Comparison of ENCODE assay signal across 15 cellular contexts in genomic region chr6:158626360-158627167, GRCh38. TPM values are rescaled to one million over a fixed set of nuclear protein-coding genes. Genes with fewer than 3 reads are reported as not detected.
DNase-seq lines count a peak whose midpoint lies in the region; ATAC-seq and TF ChIP-seq lines count a peak whose summit lies in the region.
"Had no signal": no experiment of that assay in that cellular context is flagged by ENCODE, and none has a peak within 500 bp of the region (broad histone marks: within the 10 kb centered on the region; RNA-seq: fewer than 3 reads in every experiment).

No MANE protein-coding gene starts in this region.

- peaks cover 0 to 7% (median 2%) of the 10 kb centered on the region in 3 donors for H3K27me3 Mint-ChIP-seq in immature natural killer cell (ENCODE audit: low read depth in 3 of 3)

- H3K36me3 ChIP-seq in right atrium auricular region (peaks cover 7% of the 10 kb centered on the region), left ventricle myocardium inferior (peaks cover 36% of the 10 kb centered on the region), uterus (no peaks in the 10 kb centered on the region)

- intact Hi-C loops in left ventricle myocardium inferior (cut with micrococcal nuclease) (no loop called here), uterus (cut with DNase I; ENCODE audit: low total_unique reads) (no loop called here)

- H3K4me1 ChIP-seq in right atrium auricular region (peaks cover 0 to 36% of the 10 kb centered on the region in 2 donors), left ventricle myocardium inferior (peaks cover 41% of the 10 kb centered on the region), uterus (peaks cover 0 to 4% of the 10 kb centered on the region in 2 donors)

- no peak for TF ChIP-seq POLR2A in uterus (IDR thresholded peaks at IDR 0.05)

- peak overlapping the region; percentile 81 to 97 (median 92) for H3K27ac Mint-ChIP-seq in immature natural killer cell

- H3K9me3 Mint-ChIP-seq in immature natural killer cell, result peaks cover 0 to 3% (median 0%) of the 10 kb centered on the region in 6 donors

- DNase-seq in right atrium auricular region (ENCODE audit: low spot score) (no peak), left ventricle myocardium inferior (no peak), immature natural killer cell (no peak), uterus (no peak), NCI-H2029 (lab: John Stamatoyannopoulos, UW) (no peak), DMS153 (lab: John Stamatoyannopoulos, UW) (no peak)
- peak; percentile 29 for DNase-seq in activated CD8-positive, alpha-beta memory T cell treated with anti-CD3 and anti-CD28 coated beads, Interleukin-2, amount 50 U/mL, for 48 hours
- DNase-seq: AML-193, DMS79, foreskin melanocyte, MV-4-11, NCI-H2107, pancreas, Right ventricle myocardium superior had no signal

- H3K27me3 ChIP-seq in right atrium auricular region, result no peaks in the 10 kb centered on the region
- H3K27me3 ChIP-seq in left ventricle myocardium inferior (ENCODE audit: low read depth), result no peaks in the 10 kb centered on the region
- H3K27me3 ChIP-seq in uterus, result no peaks in the 10 kb centered on the region
- H3K27me3 ChIP-seq: pancreas had no signal

- peaks cover 26 to 69% (median 34%) of the 10 kb centered on the region in 3 donors for H3K36me3 Mint-ChIP-seq in immature natural killer cell

- TF ChIP-seq CTCF in right atrium auricular region (IDR thresholded peaks at IDR 0.05), result no peak
- TF ChIP-seq CTCF in left ventricle myocardium inferior (IDR thresholded peaks at IDR 0.05; ENCODE audit: borderline replicate concordance), result no peak
- TF ChIP-seq CTCF in uterus (IDR thresholded peaks at IDR 0.05), result no peak

- ATAC-seq in activated CD4-positive, CD25-positive, alpha-beta regulatory T cell treated with anti-CD3 and anti-CD28 coated beads, Interleukin-2, amount 50 U/mL, for 24 hours, result no peak
- ATAC-seq: pancreas had no signal

- peak overlapping the region; percentile 64 to 79 for H3K27ac ChIP-seq in right atrium auricular region
- no peak overlapping the region for H3K27ac ChIP-seq in left ventricle myocardium inferior (replicated peaks)
- peak overlapping the region; percentile 21 to 27 for H3K27ac ChIP-seq in uterus
- H3K27ac ChIP-seq: pancreas had no signal

- H3K9me3 ChIP-seq in right atrium auricular region, result no peaks in the 10 kb centered on the region
- H3K9me3 ChIP-seq in left ventricle myocardium inferior (replicated peaks), result no peaks in the 10 kb centered on the region
- H3K9me3 ChIP-seq in uterus, result no peaks in the 10 kb centered on the region
- H3K9me3 ChIP-seq: pancreas had no signal

- H3K4me3 ChIP-seq in right atrium auricular region (no peak overlapping the region), left ventricle myocardium inferior (no peak overlapping the region), uterus (no peak overlapping the region)
- H3K4me3 ChIP-seq: pancreas had no signal

- H3K4me3 Mint-ChIP-seq in immature natural killer cell, result no peak overlapping the region

- H3K4me1 Mint-ChIP-seq in immature natural killer cell, result peaks cover 34 to 45% of the 10 kb centered on the region in 2 donors

RNA-seq across cellular contexts. Expression of gene DYNLT1, which starts 18.0 kb away (rescaled TPM):
- total RNA-seq in right atrium auricular region (10 to 100 TPM; 57.3 to 91.5 TPM), left ventricle myocardium inferior (126 TPM), uterus (100 to 1,000 TPM in 3 of 4 donors, 10 to 100 TPM in 1; 68.2 to 134 (median 114) TPM)
- 100 to 1,000 TPM in 2 of 3 donors, 10 to 100 TPM in 1; 94.2 to 141 (median 119) TPM for polyA plus RNA-seq in immature natural killer cell

RNA-seq across cellular contexts. Expression of gene SYTL3, which starts 23.3 kb away (rescaled TPM):
- total RNA-seq in right atrium auricular region, result 1 to 10 TPM; 4.2 to 5.6 TPM
- 11.2 TPM for total RNA-seq in left ventricle myocardium inferior
- polyA plus RNA-seq in immature natural killer cell, result 10 to 100 TPM; 45.4 to 56.5 (median 52.0) TPM
- total RNA-seq in uterus, result 10 to 100 TPM in 1 of 4 donors, 1 to 10 TPM in 2, under 1 TPM in 1; 0.51 to 12.4 (median 3.3) TPM
